ENCODE assay signal across 1 cellular context in genomic region chr14:67186789-67187188, GRCh38.
TF ChIP-seq lines count a peak whose summit lies in the region.

No MANE protein-coding gene starts in this region.

TF ChIP-seq in SK-N-SH, 30 proteins besides CTCF, POLR2A, EP300 and RAD21 (continued from another document):
- no peak for TF ChIP-seq USF1 (IDR thresholded peaks at IDR 0.05; ENCODE audit: borderline replicate concordance, low read depth)
- TF ChIP-seq FOXM1 (IDR thresholded peaks at IDR 0.05; ENCODE audit: low read depth): no peak
- TF ChIP-seq RCOR1 (IDR thresholded peaks at IDR 0.05; ENCODE audit: low read length): no peak
- TF ChIP-seq MEF2A (IDR thresholded peaks at IDR 0.05; ENCODE audit: borderline replicate concordance, low read depth): no peak
- TF ChIP-seq, protein P1, sequence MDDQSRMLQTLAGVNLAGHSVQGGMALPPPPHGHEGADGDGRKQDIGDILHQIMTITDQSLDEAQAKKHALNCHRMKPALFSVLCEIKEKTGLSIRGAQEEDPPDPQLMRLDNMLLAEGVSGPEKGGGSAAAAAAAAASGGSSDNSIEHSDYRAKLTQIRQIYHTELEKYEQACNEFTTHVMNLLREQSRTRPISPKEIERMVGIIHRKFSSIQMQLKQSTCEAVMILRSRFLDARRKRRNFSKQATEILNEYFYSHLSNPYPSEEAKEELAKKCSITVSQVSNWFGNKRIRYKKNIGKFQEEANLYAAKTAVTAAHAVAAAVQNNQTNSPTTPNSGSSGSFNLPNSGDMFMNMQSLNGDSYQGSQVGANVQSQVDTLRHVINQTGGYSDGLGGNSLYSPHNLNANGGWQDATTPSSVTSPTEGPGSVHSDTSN (IDR thresholded peaks at IDR 0.05): no peak
- no peak for TF ChIP-seq POLR2AphosphoS5 (IDR thresholded peaks at IDR 0.05; ENCODE audit: low read depth, low read length)
- TF ChIP-seq, protein P2, sequence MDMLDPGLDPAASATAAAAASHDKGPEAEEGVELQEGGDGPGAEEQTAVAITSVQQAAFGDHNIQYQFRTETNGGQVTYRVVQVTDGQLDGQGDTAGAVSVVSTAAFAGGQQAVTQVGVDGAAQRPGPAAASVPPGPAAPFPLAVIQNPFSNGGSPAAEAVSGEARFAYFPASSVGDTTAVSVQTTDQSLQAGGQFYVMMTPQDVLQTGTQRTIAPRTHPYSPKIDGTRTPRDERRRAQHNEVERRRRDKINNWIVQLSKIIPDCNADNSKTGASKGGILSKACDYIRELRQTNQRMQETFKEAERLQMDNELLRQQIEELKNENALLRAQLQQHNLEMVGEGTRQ (IDR thresholded peaks at IDR 0.05; ENCODE audit: borderline replicate concordance, low read depth, low read length): no peak
- no peak for TF ChIP-seq GATA2 (CRISPR knock-in tag; IDR thresholded peaks at IDR 0.05)
